In genomic region chr16:28069921-28070794, GRCh38 we compare ENCODE assay signal across 14 cellular contexts. TPM values are rescaled to one million over a fixed set of nuclear protein-coding genes. Genes with fewer than 3 reads are reported as not detected.
DNase-seq lines count a peak whose midpoint lies in the region; ATAC-seq, FAIRE-seq and TF ChIP-seq lines count a peak whose summit lies in the region.
"Had no signal": no experiment of that assay in that cellular context is flagged by ENCODE, and none has a peak within 500 bp of the region (broad histone marks: within the 10 kb centered on the region; RNA-seq: fewer than 3 reads in every experiment).

No MANE protein-coding gene starts in this region.

- ATAC-seq in A549 (peak; percentile 10 to 35; a peak in 3 of 6 replicates), Panc1 (peak; percentile 44), sciatic nerve (peak; percentile 48)

- H3K9me3 ChIP-seq in A549 = no peaks in the 10 kb centered on the region
- H3K9me3 ChIP-seq in Panc1 (ENCODE audit: control insufficient read depth, insufficient read depth, low read depth, low read length) = no peaks in the 10 kb centered on the region
- H3K9me3 ChIP-seq: Caco-2 had no signal

- H3K27me3 ChIP-seq in Panc1 (ENCODE audit: control insufficient read depth, insufficient read depth, low read length) = peaks cover 5% of the 10 kb centered on the region

- TF ChIP-seq POLR2A in A549 (IDR thresholded peaks at IDR 0.05; ENCODE audit: low read length) = no peak

- intact Hi-C loops in Panc1 (cut with micrococcal nuclease; ENCODE audit: unreplicated experiment) (loop anchor here (1.0 kb wide), 1 partner anchor 98 kb away; no protein-coding TSS in a partner anchor), sciatic nerve (cut with DNase I) (loop anchor here (5.0 kb wide), 1 partner anchor 378 kb away; no protein-coding TSS in a partner anchor)

- POLR2A ChIA-PET in A549 (lab: Yijun Ruan, JAX) = no interaction called here
- POLR2A ChIA-PET in Panc1 (lab: Charles Lee) = no interaction called here

- WGBS in A549 (ENCODE audit: missing lambda C conversion rate) = 52% methylated on average over 34 of the region's 34 CpGs

- no peak for DNase-seq in A549 (ENCODE audit: low read depth in 1 of 2, low spot score in 1 of 2)
- DNase-seq in DMS 273 (lab: John Stamatoyannopoulos, UW; ENCODE audit: unreplicated experiment) = peak; percentile 60
- no peak for DNase-seq in Panc1 (ENCODE audit: low read depth, low spot score)
- DNase-seq in sciatic nerve (ENCODE audit: low spot score) = no peak
- no peak for DNase-seq in putamen (ENCODE audit: low spot score)
- no peak for DNase-seq in activated naive CD4-positive, alpha-beta T cell treated with Interleukin-2 at 50 U/mL for 16 hours
- no peak for DNase-seq in activated CD4-positive, CD25-positive, alpha-beta regulatory T cell (lab: John Stamatoyannopoulos, UW)
- DNase-seq: NCI-H187 treated with DMSO at 0.1 percent for 48 hours had no signal

- TF ChIP-seq RAD21 in A549 (conservative IDR thresholded peaks at IDR 0.05 in 1 of 2, IDR thresholded peaks at IDR 0.05 in 1 of 2) = no peak

- in situ Hi-C loops in Panc1 (cut with HindIII; ENCODE audit: low pct_unique_long_range_greater_than_20kb, low sequenced_read_pairs) = no loop called here

- H3K27ac ChIP-seq in A549 (no peak overlapping the region), Panc1 (ENCODE audit: low read length) (no peak overlapping the region)

- no peaks in the 10 kb centered on the region for H3K36me3 ChIP-seq in Panc1 (ENCODE audit: control insufficient read depth, insufficient read depth, low read length)

- BruUV-seq in Panc1 (replicated peaks; lab: Mats Ljungman, UMichigan) = no TSS peak

- TF ChIP-seq EP300 in A549 (IDR thresholded peaks at IDR 0.05) = no peak

- CTCF ChIA-PET in A549 (lab: Yijun Ruan, JAX) = interaction anchor here (0.6 to 6.4 kb wide), 63 partner anchors 8 to 579 kb away, joined by 3 to 74 read pairs (median 4); no protein-coding TSS in a partner anchor
- CTCF ChIA-PET in Panc1 (lab: Charles Lee) = interaction anchor here (0.5 to 1.5 kb wide), 4 partner anchors 22 to 97 kb away, joined by 3 to 16 read pairs (median 4); no protein-coding TSS in a partner anchor

- no peak for TF ChIP-seq CTCF in A549 (IDR thresholded peaks at IDR 0.05)
- TF ChIP-seq CTCF in Panc1 (IDR thresholded peaks at IDR 0.05) = no peak

- FAIRE-seq in A549 (lab: Jason Lieb, UNC) = no peak

- H3K4me3 ChIP-seq in A549 (no peak overlapping the region), Panc1 (ENCODE audit: low read depth in 2 of 2, low read length in 2 of 2) (no peak overlapping the region)

- H3K4me1 ChIP-seq in A549 = no peaks in the 10 kb centered on the region
- no peaks in the 10 kb centered on the region for H3K4me1 ChIP-seq in Panc1 (ENCODE audit: control insufficient read depth, insufficient read depth, low read length)
- H3K4me1 ChIP-seq: Caco-2 had no signal

- H3K4me2 ChIP-seq in A549 = no peak overlapping the region

TF ChIP-seq in A549, 52 proteins besides CTCF, POLR2A, EP300 and RAD21:
- TF ChIP-seq CHD4 (IDR thresholded peaks at IDR 0.05; ENCODE audit: borderline replicate concordance) (no peak), HDAC2 (IDR thresholded peaks at IDR 0.05) (no peak), CHD2 (IDR thresholded peaks at IDR 0.05; ENCODE audit: low read length, partially characterized antibody) (no peak), BCL3 (IDR thresholded peaks at IDR 0.05) (no peak), GATA3 (IDR thresholded peaks at IDR 0.05; ENCODE audit: borderline replicate concordance) (no peak), CEBPB (IDR thresholded peaks at IDR 0.05) (no peak), FOSL2 (IDR thresholded peaks at IDR 0.05) (no peak), FOSL2 (CRISPR knock-in tag; IDR thresholded peaks at IDR 0.05) (no peak), E2F6 (IDR thresholded peaks at IDR 0.05; ENCODE audit: borderline replicate concordance, low read depth) (no peak), FOXS1 (CRISPR knock-in tag; IDR thresholded peaks at IDR 0.05) (no peak), KDM1A (IDR thresholded peaks at IDR 0.05; ENCODE audit: low read depth) (no peak), RNF2 (IDR thresholded peaks at IDR 0.05; ENCODE audit: borderline replicate concordance, low read depth) (no peak), ELK1 (IDR thresholded peaks at IDR 0.05; ENCODE audit: low read depth, low read length) (no peak), RARB (CRISPR knock-in tag; IDR thresholded peaks at IDR 0.05) (no peak), HOXA7 (CRISPR knock-in tag; IDR thresholded peaks at IDR 0.05) (no peak), REST (IDR thresholded peaks at IDR 0.05) (no peak), MAFK (IDR thresholded peaks at IDR 0.05; ENCODE audit: partially characterized antibody) (no peak), MAX (IDR thresholded peaks at IDR 0.05) (no peak), FOSB (CRISPR knock-in tag; IDR thresholded peaks at IDR 0.05) (no peak)

RNA-seq across cellular contexts. Expression of gene GSG1L, which starts 6.6 kb away (rescaled TPM):
- polyA plus RNA-seq in A549 (2011; rRNA removed) (not detected in 2 replicates), A549 (2017; fragmentation: RNase III; extraction: RNeasy Plus Mini Kit Qiagen cat#74134 plus additional on column Dnase treatment) (not detected in 3 replicates)
- polyA plus RNA-seq in A549 (2012; cell fraction: cytosol; rRNA removed) = not detected in 2 replicates
- not detected in 2 replicates for polyA plus RNA-seq in A549 (2012; cell fraction: nucleus; rRNA removed)
- polyA minus RNA-seq in A549 (2011; rRNA and poly(A)+ RNA removed) = not detected in 2 replicates
- total RNA-seq in Panc1 (2021; ENCODE audit: unreplicated experiment) (0.08 TPM), sciatic nerve (0.62 TPM)
- polyA plus RNA-seq in Panc1 (2012; ENCODE audit: insufficient read length) = 0.82 TPM
- total RNA-seq: B cell; Caco-2; CD4-positive, CD25-positive, alpha-beta regulatory T cell; HT1080; OCI-LY7; RPMI7951 had no signal
